In the genomic region with DNA sequence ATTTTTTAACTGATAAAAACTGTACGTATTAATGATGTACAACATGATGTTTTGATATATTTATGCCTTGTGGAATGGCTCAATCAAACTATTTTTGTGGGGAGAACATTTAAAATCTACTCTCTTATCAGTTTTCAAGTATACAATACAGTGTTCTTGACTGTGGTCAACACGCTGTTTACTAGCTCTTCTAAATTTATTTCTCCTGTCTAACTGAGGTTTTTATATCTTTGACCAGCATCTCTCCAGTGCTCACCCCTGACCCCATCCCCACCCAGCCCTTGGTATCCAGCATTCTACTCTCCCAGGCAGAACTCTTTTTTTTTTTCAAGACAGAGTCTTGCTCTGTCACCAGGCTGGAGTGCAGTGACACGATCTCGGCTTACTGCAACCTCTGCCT, we compare ENCODE assay signal across 27 cellular contexts.
"Had no signal": no experiment of that assay in that cellular context is flagged by ENCODE, and none has a peak within 500 bp of the region (broad histone marks: within the 10 kb centered on the region; RNA-seq: fewer than 3 reads in every experiment).

No MANE protein-coding gene starts in this region.

- H3K9me3 ChIP-seq: colonic mucosa, esophagus muscularis mucosa, gastrocnemius medialis, gastroesophageal sphincter had no signal

- H3K4me1 ChIP-seq: colonic mucosa, esophagus muscularis mucosa, esophagus squamous epithelium, foreskin keratinocyte, gastrocnemius medialis, gastroesophageal sphincter, heart left ventricle, heart right ventricle had no signal

- H3K27me3 ChIP-seq: colonic mucosa, esophagus muscularis mucosa, esophagus squamous epithelium, foreskin keratinocyte, gastrocnemius medialis, gastroesophageal sphincter, heart left ventricle, heart right ventricle had no signal

- H3K27ac ChIP-seq: colonic mucosa, coronary artery, dorsolateral prefrontal cortex, epithelial cell of prostate, esophagus muscularis mucosa, esophagus squamous epithelium, foreskin keratinocyte, gastrocnemius medialis, gastroesophageal sphincter, heart left ventricle, heart right ventricle had no signal

- H3K4me3 ChIP-seq: colonic mucosa, coronary artery, dorsolateral prefrontal cortex, esophagus muscularis mucosa, esophagus squamous epithelium, gastrocnemius medialis, gastroesophageal sphincter, heart left ventricle, heart right ventricle had no signal

- H3K36me3 ChIP-seq: colonic mucosa, esophagus muscularis mucosa, esophagus squamous epithelium, gastrocnemius medialis, gastroesophageal sphincter, heart left ventricle, heart right ventricle had no signal

- DNase-seq: colonic mucosa; cortex of kidney; dermis blood vessel endothelial cell; dorsolateral prefrontal cortex; effector CD4-positive, alpha-beta T cell; effector CD8-positive, alpha-beta T cell; effector memory CD4-positive, alpha-beta T cell; effector memory CD8-positive, alpha-beta T cell; endodermal cell; erythroblast; esophagus squamous epithelium; foreskin fibroblast; foreskin keratinocyte; foreskin melanocyte; gastrocnemius medialis; glutamatergic neuron; head of caudate nucleus; heart left ventricle; heart right ventricle had no signal

- FAIRE-seq: colon, endometrium, endothelial cell of umbilical vein, frontal cortex had no signal
